8 cellular contexts compared by ENCODE assay signal in the genomic region with DNA sequence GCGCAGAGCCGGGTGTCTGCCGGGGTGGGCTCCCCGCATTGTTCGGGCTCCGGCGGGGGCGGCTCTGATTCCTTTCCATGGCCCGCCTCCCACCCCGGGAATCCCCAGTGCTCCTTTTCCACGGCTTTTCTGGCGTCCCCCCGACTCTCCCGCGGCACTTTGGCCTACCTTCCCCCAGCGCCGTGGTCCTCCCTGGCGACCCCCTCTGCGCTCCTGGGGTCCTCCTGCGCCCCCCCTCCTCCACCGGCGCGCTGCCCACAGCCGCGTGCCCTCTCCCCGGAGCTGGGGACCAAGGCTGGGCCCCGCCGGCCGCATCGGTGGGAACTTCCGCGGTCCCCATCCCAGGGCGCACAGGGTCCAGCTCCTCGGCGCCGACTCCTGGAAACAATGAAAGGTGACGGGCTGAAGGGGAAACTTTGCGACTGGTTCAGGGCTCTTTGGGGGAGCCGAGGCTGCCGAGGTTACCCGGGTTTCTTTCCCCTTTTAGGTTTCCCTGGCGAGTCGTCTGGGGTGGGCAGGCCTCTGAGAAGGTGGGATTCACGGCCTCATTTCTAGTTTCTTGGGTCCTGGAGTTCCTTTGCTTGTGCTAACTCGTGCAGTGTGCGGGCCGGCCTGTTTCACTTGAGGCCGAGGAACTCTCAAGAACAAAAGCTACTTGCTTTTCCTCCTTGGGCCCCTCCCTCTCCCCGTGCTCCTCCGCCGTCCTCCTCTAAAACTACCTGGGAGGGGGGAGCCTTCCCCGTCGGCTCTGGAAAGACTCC. TPM values are rescaled to one million over a fixed set of nuclear protein-coding genes. Genes with fewer than 3 reads are reported as not detected.
DNase-seq lines count a peak whose midpoint lies in the region; TF ChIP-seq lines count a peak whose summit lies in the region.

No MANE protein-coding gene starts in this region.

- H3K36me3 Mint-ChIP-seq in type B pancreatic cell: peaks cover 26% of the 10 kb centered on the region

- peak overlapping the region; percentile 98 for H3K9ac ChIP-seq in HUES6 (ENCODE audit: low read length)

- H3K4me3 Mint-ChIP-seq in type B pancreatic cell: peak overlapping the region; percentile 98

- H3K27ac ChIP-seq in HUES6 (ENCODE audit: low read depth, low read length) (peak overlapping the region; percentile 70), epithelial cell of prostate (peak overlapping the region; percentile 99)

- no peaks in the 10 kb centered on the region for H3K27me3 ChIP-seq in HUES6 (ENCODE audit: control insufficient read depth, insufficient read depth, low read length)

- DNase-seq in AG20443 (ENCODE audit: low spot score) (peak; percentile 19), epithelial cell of prostate (ENCODE audit: low read depth, low spot score) (no peak), myocyte (ENCODE audit: low read depth) (peak; percentile 73), type B pancreatic cell (ENCODE audit: extremely low spot score, unreplicated experiment) (no peak), NCI-H2227 (lab: John Stamatoyannopoulos, UW; ENCODE audit: unreplicated experiment) (no peak), SK-N-DZ (ENCODE audit: low spot score) (no peak)
- DNase-seq in activated CD8-positive, alpha-beta memory T cell treated with anti-CD3 and anti-CD28 coated beads, Interleukin-2, amount 50 U/mL, for 48 hours: peak; percentile 66

- H3K4me3 ChIP-seq in HUES6 (ENCODE audit: low read depth, low read length): peak overlapping the region; percentile 83

- no peak for TF ChIP-seq CTCF in type B pancreatic cell (conservative IDR thresholded peaks at IDR 0.05)

- peaks cover 26% of the 10 kb centered on the region for H3K4me1 ChIP-seq in HUES6 (ENCODE audit: control insufficient read depth, insufficient read depth, low read length)

- peaks cover 37% of the 10 kb centered on the region for H3K4me1 Mint-ChIP-seq in type B pancreatic cell (ENCODE audit: unreplicated experiment)

- peak overlapping the region; percentile 99 for H3K27ac Mint-ChIP-seq in type B pancreatic cell

- peaks cover 32% of the 10 kb centered on the region for H3K36me3 ChIP-seq in HUES6 (ENCODE audit: control insufficient read depth, insufficient read depth, low read length)

- H3K9me3 ChIP-seq in HUES6 (ENCODE audit: control insufficient read depth, insufficient read depth, low read depth, low read length): no peaks in the 10 kb centered on the region

- no peaks in the 10 kb centered on the region for H3K9me3 Mint-ChIP-seq in type B pancreatic cell

- H3K27me3 Mint-ChIP-seq in type B pancreatic cell: peaks cover 10% of the 10 kb centered on the region

RNA-seq across cellular contexts. Expression of a gene that starts 2.2 kb away (rescaled TPM):
- total RNA-seq in myocyte: 74.2 and 101 TPM in 2 replicates
- 44.4 TPM for polyA plus RNA-seq in myocyte (2012)
- 80.7 and 111 TPM in 2 replicates for total RNA-seq in type B pancreatic cell (ENCODE audit: low replicate concordance)
- 19.3 TPM in 2 replicates for polyA plus RNA-seq in SK-N-DZ (2014; cell fraction: cytosol; rRNA removed)
- 20.4 and 30.6 TPM in 2 replicates for polyA plus RNA-seq in SK-N-DZ (2014; cell fraction: nucleus; rRNA removed)

Comparison
In these comparisons a context has a peak if more than half of its experiments do, and no peak if none do; other contexts are left out.
1. DNase-seq: peak in AG20443 (single experiment), activated CD8-positive, alpha-beta memory T cell treated with anti-CD3 and anti-CD28 coated beads, Interleukin-2, amount 50 U/mL, for 48 hours (single experiment) and myocyte (single experiment); none in epithelial cell of prostate (single experiment), type B pancreatic cell (single experiment), NCI-H2227 (single experiment) and SK-N-DZ (single experiment).